In genomic region chr4:153156263-153156662, GRCh38 we compare ENCODE assay signal across 10 cellular contexts. TPM values are rescaled to one million over a fixed set of nuclear protein-coding genes. Genes with fewer than 3 reads are reported as not detected.
DNase-seq lines count a peak whose midpoint lies in the region; ATAC-seq and TF ChIP-seq lines count a peak whose summit lies in the region.
"Had no signal": no experiment of that assay in that cellular context is flagged by ENCODE, and none has a peak within 500 bp of the region (broad histone marks: within the 10 kb centered on the region; RNA-seq: fewer than 3 reads in every experiment).

No MANE protein-coding gene starts in this region.

- H4K20me1 ChIP-seq in BLaER1 (no peaks in the 10 kb centered on the region), PC-3 (ENCODE audit: low read length) (no peaks in the 10 kb centered on the region)

- peak overlapping the region in 1 of 2 donors; percentile 10 for H3K27ac Mint-ChIP-seq in T-cell

- DNase-seq in T-cell (peak in 19 of 34 experiments; percentile 6 to 44 (median 22)), choroid plexus epithelial cell (ENCODE audit: low read depth) (peak; percentile 10), SJCRH30 (no peak), PC-3 (no peak), NCI-H345 treated with DMSO at 0.1 percent for 48 hours (lab: John Stamatoyannopoulos, UW; ENCODE audit: unreplicated experiment) (no peak)
- DNase-seq in effector CD4-positive, alpha-beta T cell: no peak
- DNase-seq: right cardiac atrium had no signal

- BruUV-seq in PC-3 (replicated peaks; lab: Mats Ljungman, UMichigan): no TSS peak

- H3K27me3 ChIP-seq in BLaER1: no peaks in the 10 kb centered on the region
- H3K27me3 ChIP-seq in SJCRH30: no peaks in the 10 kb centered on the region
- H3K27me3 ChIP-seq in PC-3 (ENCODE audit: low read length): no peaks in the 10 kb centered on the region

- TF ChIP-seq CTCF in choroid plexus epithelial cell (conservative IDR thresholded peaks at IDR 0.05; ENCODE audit: low read depth, low read length) (peak; percentile 24), PC-3 (conservative IDR thresholded peaks at IDR 0.05; ENCODE audit: low read depth, low read length) (no peak; the same call in 1 of the 2 replicates)

- H3K4me3 ChIP-seq in BLaER1 (no peak overlapping the region), choroid plexus epithelial cell (ENCODE audit: low read depth, low read length) (no peak overlapping the region), SJCRH30 (no peak overlapping the region), PC-3 (ENCODE audit: low read length) (no peak overlapping the region)

- intact Hi-C loops in PC-3 (cut with micrococcal nuclease): no loop called here

- H3K36me3 ChIP-seq in BLaER1 (no peaks in the 10 kb centered on the region), SJCRH30 (no peaks in the 10 kb centered on the region), PC-3 (ENCODE audit: low read depth, low read length) (no peaks in the 10 kb centered on the region)

- H3K27ac ChIP-seq in BLaER1 (no peak overlapping the region), SJCRH30 (no peak overlapping the region), PC-3 (ENCODE audit: low read length) (no peak overlapping the region)

- H3K9me2 ChIP-seq in PC-3 (replicated peaks; ENCODE audit: low read length): no peaks in the 10 kb centered on the region

- H3K4me1 Mint-ChIP-seq in T-cell: peaks cover 25 to 53% (median 31%) of the 10 kb centered on the region in 3 donors

- peak overlapping the region; percentile 66 for H3K4me2 ChIP-seq in BLaER1
- no peak overlapping the region for H3K4me2 ChIP-seq in PC-3 (ENCODE audit: low read length)

- H3K9ac ChIP-seq in BLaER1: no peak overlapping the region
- H3K9ac ChIP-seq in PC-3 (ENCODE audit: low read length): no peak overlapping the region

- no peaks in the 10 kb centered on the region for H3K9me3 Mint-ChIP-seq in T-cell
- H3K9me3 Mint-ChIP-seq: IgD-negative memory B cell had no signal

- no peaks in the 10 kb centered on the region for H3F3A ChIP-seq in PC-3 (ENCODE audit: low read length, unreplicated experiment)

- H2AFZ ChIP-seq in PC-3 (ENCODE audit: low read length): no peak overlapping the region

- no peaks in the 10 kb centered on the region for H3K27me3 Mint-ChIP-seq in T-cell

- H3K9me3 ChIP-seq in BLaER1 (no peaks in the 10 kb centered on the region), SJCRH30 (replicated peaks) (no peaks in the 10 kb centered on the region), PC-3 (ENCODE audit: low read length) (no peaks in the 10 kb centered on the region)

- CTCF ChIA-PET in T-cell (lab: Charles Lee) (interaction anchor here (0.6 to 2.0 kb wide), 4 partner anchors 8 to 73 kb away, joined by 3 to 5 read pairs (median 4); no protein-coding TSS in a partner anchor), PC-3 (lab: Charles Lee) (no interaction called here)

- POLR2A ChIA-PET in T-cell (lab: Charles Lee) (interaction anchor here in 1 of 2 donors (0.6 kb wide), 1 partner anchor 314 kb away, joined by 5 read pairs; no protein-coding TSS in a partner anchor), PC-3 (lab: Charles Lee; ENCODE audit: unreplicated experiment) (no interaction called here)

- no peaks in the 10 kb centered on the region for H3K36me3 Mint-ChIP-seq in T-cell
- H3K36me3 Mint-ChIP-seq: IgD-negative memory B cell had no signal

- peaks cover 58% of the 10 kb centered on the region for H3K4me1 ChIP-seq in BLaER1
- H3K4me1 ChIP-seq in SJCRH30: peaks cover 23% of the 10 kb centered on the region
- H3K4me1 ChIP-seq in PC-3 (ENCODE audit: insufficient read depth, low read length): peaks cover 30% of the 10 kb centered on the region

- H3K4me3 Mint-ChIP-seq in T-cell: peak overlapping the region in 1 of 3 donors; percentile 3

- H3K79me2 ChIP-seq in PC-3 (ENCODE audit: low read length): no peaks in the 10 kb centered on the region

- ATAC-seq in GM19438 (IDR thresholded peaks at IDR 0.05; ENCODE audit: low read depth, unreplicated experiment) (peak; percentile 36), T-cell (replicated peaks in 1 of 4) (peak in 1 of 4 experiments; percentile 21), PC-3 (no peak)
- ATAC-seq: right cardiac atrium had no signal

RNA-seq across cellular contexts. Expression of gene TRIM2, which starts 48.0 kb away (rescaled TPM):
- total RNA-seq in T-cell (1 to 10 TPM; 3.5 to 8.4 (median 4.4) TPM), PC-3 (2014; rRNA removed) (18.9 and 20.2 TPM in 2 replicates)
- total RNA-seq in SJCRH30 (2014; rRNA removed; shearing (Covaris generic)): 26.0 and 30.8 TPM in 2 replicates

Comparison
In these comparisons a context has a peak if more than half of its experiments do, and no peak if none do; other contexts are left out.
1. DNase-seq: peak in T-cell (19 of 34) and choroid plexus epithelial cell (single experiment); none in SJCRH30 (0 of 2), PC-3 (single experiment), effector CD4-positive, alpha-beta T cell (single experiment) and NCI-H345 treated with DMSO at 0.1 percent for 48 hours (single experiment).